8 cellular contexts compared by ENCODE assay signal in the genomic region with DNA sequence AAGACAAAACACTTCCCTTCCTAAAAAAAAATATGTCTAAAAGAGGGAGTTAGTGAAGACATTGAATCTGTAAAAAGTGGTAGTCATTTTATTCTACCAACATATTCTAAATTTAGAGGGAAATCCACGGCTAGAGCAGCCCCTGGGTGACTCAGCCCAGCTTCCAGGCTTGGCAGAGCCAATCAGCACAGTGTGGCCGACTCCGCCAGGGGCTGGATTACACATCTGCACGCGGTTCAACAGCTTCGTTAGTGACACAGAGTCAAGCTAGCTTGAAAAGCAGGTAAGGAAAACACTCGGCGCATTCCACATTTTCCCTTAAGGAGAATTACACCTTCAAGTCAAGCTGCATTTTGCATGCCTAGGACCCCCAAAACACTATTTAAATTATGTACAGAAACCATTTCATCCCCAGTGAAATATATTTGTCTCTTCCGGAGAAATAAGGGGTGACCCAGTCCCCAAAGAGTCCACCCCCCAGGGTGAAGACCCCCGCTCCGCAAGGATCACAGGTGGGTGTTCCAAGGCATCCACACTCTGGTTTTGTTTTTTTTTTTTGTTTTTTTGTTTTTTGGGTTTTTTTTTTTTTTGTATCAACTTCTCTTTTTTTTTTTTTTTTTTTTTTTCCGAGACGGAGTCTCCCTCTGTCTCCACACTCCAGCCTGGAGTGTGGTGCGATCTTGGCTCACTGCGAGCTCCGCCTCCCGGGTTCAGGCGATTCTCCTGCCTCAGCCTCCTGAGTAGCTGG. TPM values are rescaled to one million over a fixed set of nuclear protein-coding genes. Genes with fewer than 3 reads are reported as not detected.
A peak's percentile ranks its signal among the peaks of the same experiment; 100 is the strongest.
DNase-seq lines count a peak whose midpoint lies in the region; ATAC-seq and TF ChIP-seq lines count a peak whose summit lies in the region.

No MANE protein-coding gene starts in this region.

- in situ Hi-C loops in KBM-7 (cut with MboI; ENCODE audit: low pct_unique_long_range_greater_than_20kb, low sequenced_read_pairs) = no loop called here

- no peaks in the 10 kb centered on the region for H3K27me3 Mint-ChIP-seq in CD4-positive, alpha-beta T cell
- H3K27me3 Mint-ChIP-seq in naive thymus-derived CD4-positive, alpha-beta T cell = peaks cover 0 to 16% (median 0%) of the 10 kb centered on the region in 5 donors
- peaks cover 17% of the 10 kb centered on the region for H3K27me3 Mint-ChIP-seq in activated T-helper 2 cell treated with anti-CD3 and anti-CD28 coated beads, Interferon-gamma antibody, Interleukin-2, Interleukin-4, amounts not matched to agents 10 μg/mL and 5 μg/mL and 100 μg/mL, durations not matched to agents 14 hours and 24 hours and 36 hours (ENCODE audit: low read depth)

- H3K36me3 Mint-ChIP-seq in CD4-positive, alpha-beta T cell (ENCODE audit: low read depth) = no peaks in the 10 kb centered on the region
- H3K36me3 Mint-ChIP-seq in naive thymus-derived CD4-positive, alpha-beta T cell = no peaks in the 10 kb centered on the region
- no peaks in the 10 kb centered on the region for H3K36me3 Mint-ChIP-seq in activated T-helper 2 cell treated with anti-CD3 and anti-CD28 coated beads, Interferon-gamma antibody, Interleukin-2, Interleukin-4, amounts not matched to agents 10 μg/mL and 5 μg/mL and 100 μg/mL, durations not matched to agents 14 hours and 24 hours and 36 hours (ENCODE audit: low read depth)

- no peak for TF ChIP-seq CTCF in CD4-positive, alpha-beta T cell (IDR thresholded peaks at IDR 0.05)

- H3K4me3 ChIP-seq in duodenal mucosa (ENCODE audit: low read depth in 1 of 2, low read length in 2 of 2) = peak overlapping the region; percentile 62 to 83
- H3K4me3 ChIP-seq in naive thymus-derived CD4-positive, alpha-beta T cell (ENCODE audit: low read length) = no peak overlapping the region

- H3K4me1 ChIP-seq in duodenal mucosa (ENCODE audit: control insufficient read depth in 1 of 2, insufficient read depth in 2 of 2, low read length in 2 of 2) = peaks cover 26 to 40% of the 10 kb centered on the region in 2 donors
- peaks cover 6 to 15% of the 10 kb centered on the region in 2 donors for H3K4me1 ChIP-seq in naive thymus-derived CD4-positive, alpha-beta T cell (ENCODE audit: control insufficient read depth in 2 of 2, insufficient read depth in 2 of 2, low read length in 2 of 2)

- H3K9ac ChIP-seq in duodenal mucosa (ENCODE audit: low read depth in 1 of 2, low read length in 2 of 2) = no peak overlapping the region

- no peaks in the 10 kb centered on the region for H3K9me3 ChIP-seq in CD4-positive, alpha-beta T cell (ENCODE audit: control insufficient read depth, low read length)
- no peaks in the 10 kb centered on the region for H3K9me3 ChIP-seq in duodenal mucosa (ENCODE audit: control insufficient read depth in 1 of 2, low read length in 2 of 2)
- no peaks in the 10 kb centered on the region for H3K9me3 ChIP-seq in naive thymus-derived CD4-positive, alpha-beta T cell (ENCODE audit: control insufficient read depth in 2 of 3, low read length in 3 of 3)

- no peaks in the 10 kb centered on the region for H3K36me3 ChIP-seq in duodenal mucosa (ENCODE audit: control insufficient read depth in 1 of 2, insufficient read depth in 2 of 2, low read length in 2 of 2)
- no peaks in the 10 kb centered on the region for H3K36me3 ChIP-seq in naive thymus-derived CD4-positive, alpha-beta T cell (ENCODE audit: control insufficient read depth in 2 of 3, insufficient read depth in 3 of 3, low read length in 3 of 3)

- H3K27me3 ChIP-seq in CD4-positive, alpha-beta T cell (ENCODE audit: control insufficient read depth, insufficient read depth, low read length) = no peaks in the 10 kb centered on the region
- H3K27me3 ChIP-seq in duodenal mucosa (ENCODE audit: control insufficient read depth in 1 of 2, insufficient read depth in 2 of 2, low read length in 2 of 2) = no peaks in the 10 kb centered on the region
- no peaks in the 10 kb centered on the region for H3K27me3 ChIP-seq in naive thymus-derived CD4-positive, alpha-beta T cell (ENCODE audit: control insufficient read depth in 2 of 2, insufficient read depth in 2 of 2, low read length in 2 of 2)

- no peaks in the 10 kb centered on the region for H3K9me3 Mint-ChIP-seq in CD4-positive, alpha-beta T cell
- no peaks in the 10 kb centered on the region for H3K9me3 Mint-ChIP-seq in naive thymus-derived CD4-positive, alpha-beta T cell
- no peaks in the 10 kb centered on the region for H3K9me3 Mint-ChIP-seq in activated T-helper 2 cell treated with anti-CD3 and anti-CD28 coated beads, Interferon-gamma antibody, Interleukin-2, Interleukin-4, amounts not matched to agents 10 μg/mL and 5 μg/mL and 100 μg/mL, durations not matched to agents 14 hours and 24 hours and 36 hours

- intact Hi-C loops in CD4-positive, alpha-beta T cell (cut with DNase I, micrococcal nuclease) = no loop called here
- intact Hi-C loops in naive thymus-derived CD4-positive, alpha-beta T cell (cut with micrococcal nuclease) = no loop called here
- intact Hi-C loops in activated T-helper 2 cell treated with anti-CD3 and anti-CD28 coated beads, Interferon-gamma antibody, Interleukin-2, Interleukin-4, amounts not matched to agents 10 μg/mL and 5 μg/mL and 100 μg/mL, durations not matched to agents 14 hours and 24 hours and 36 hours (cut with micrococcal nuclease) = no loop called here

- peaks cover 26% of the 10 kb centered on the region for H3K4me1 Mint-ChIP-seq in CD4-positive, alpha-beta T cell (ENCODE audit: low read depth)
- H3K4me1 Mint-ChIP-seq in naive thymus-derived CD4-positive, alpha-beta T cell = peaks cover 7 to 22% (median 16%) of the 10 kb centered on the region in 7 donors
- H3K4me1 Mint-ChIP-seq in activated T-helper 2 cell treated with anti-CD3 and anti-CD28 coated beads, Interferon-gamma antibody, Interleukin-2, Interleukin-4, amounts not matched to agents 10 μg/mL and 5 μg/mL and 100 μg/mL, durations not matched to agents 14 hours and 24 hours and 36 hours (ENCODE audit: low read depth) = peaks cover 11% of the 10 kb centered on the region

- no peak for DNase-seq in CD4-positive, alpha-beta T cell
- DNase-seq in NCI-H2171 treated with DMSO at 0.1 percent for 48 hours (lab: John Stamatoyannopoulos, UW) (peak; percentile 60), KBM-7 (no peak)
- no peak for DNase-seq in naive thymus-derived CD4-positive, alpha-beta T cell
- no peak for DNase-seq in stimulated activated naive CD4-positive, alpha-beta T cell treated with Interleukin-2 at 50 U/mL for 16 hours (lab: John Stamatoyannopoulos, UW)
- no peak for DNase-seq in activated T-helper 2 cell treated with anti-CD3 and anti-CD28 coated beads, Interferon-gamma antibody, Interleukin-2, Interleukin-4, amounts not matched to agents 10 μg/mL and 5 μg/mL and 100 μg/mL, durations not matched to agents 14 hours and 24 hours and 36 hours (ENCODE audit: low spot score)
- DNase-seq in activated CD4-positive, alpha-beta T cell treated with anti-CD3 and anti-CD28 coated beads, Interleukin-2, amount 50 U/mL, for 4 hours = no peak

- peak overlapping the region; percentile 20 for H3K4me3 Mint-ChIP-seq in CD4-positive, alpha-beta T cell
- peak overlapping the region in 8 of 10 donors; percentile 7 to 93 (median 88) for H3K4me3 Mint-ChIP-seq in naive thymus-derived CD4-positive, alpha-beta T cell
- no peak overlapping the region for H3K4me3 Mint-ChIP-seq in activated T-helper 2 cell treated with anti-CD3 and anti-CD28 coated beads, Interferon-gamma antibody, Interleukin-2, Interleukin-4, amounts not matched to agents 10 μg/mL and 5 μg/mL and 100 μg/mL, durations not matched to agents 14 hours and 24 hours and 36 hours (ENCODE audit: low read depth)

- CTCF ChIA-PET in CD4-positive, alpha-beta T cell (lab: Charles Lee) = interaction anchor here (1.2 kb wide), 1 partner anchor 9 kb away, joined by 4 read pairs; no protein-coding TSS in a partner anchor
- CTCF ChIA-PET in naive thymus-derived CD4-positive, alpha-beta T cell (lab: Charles Lee) = no interaction called here

- no peak for ATAC-seq in CD4-positive, alpha-beta T cell (ENCODE audit: poor library complexity)
- ATAC-seq in naive thymus-derived CD4-positive, alpha-beta T cell = no peak

- peak overlapping the region; percentile 97 for H3K27ac Mint-ChIP-seq in CD4-positive, alpha-beta T cell
- H3K27ac Mint-ChIP-seq in naive thymus-derived CD4-positive, alpha-beta T cell = peak overlapping the region in 6 of 9 donors; percentile 8 to 98 (median 94)
- no peak overlapping the region for H3K27ac Mint-ChIP-seq in activated T-helper 2 cell treated with anti-CD3 and anti-CD28 coated beads, Interferon-gamma antibody, Interleukin-2, Interleukin-4, amounts not matched to agents 10 μg/mL and 5 μg/mL and 100 μg/mL, durations not matched to agents 14 hours and 24 hours and 36 hours

- POLR2A ChIA-PET in CD4-positive, alpha-beta T cell (lab: Charles Lee) = interaction anchor here (1.0 to 3.4 kb wide), 3 partner anchors 31 to 104 kb away, joined by 3 to 54 read pairs (median 5); a partner anchor contains a TSS
- POLR2A ChIA-PET in naive thymus-derived CD4-positive, alpha-beta T cell (lab: Charles Lee) = interaction anchor here (0.5 to 3.1 kb wide), 5 partner anchors 32 to 853 kb away, joined by 3 to 21 read pairs (median 7); a partner anchor contains a TSS

- H3K27ac ChIP-seq in CD4-positive, alpha-beta T cell (ENCODE audit: low read depth, low read length) = no peak overlapping the region
- H3K27ac ChIP-seq in duodenal mucosa (ENCODE audit: low read depth, low read length) = peak overlapping the region; percentile 94
- peak overlapping the region; percentile 70 for H3K27ac ChIP-seq in naive thymus-derived CD4-positive, alpha-beta T cell (ENCODE audit: low read depth, low read length)

RNA-seq across cellular contexts. Expression of a gene that starts 58.4 kb away (rescaled TPM):
- 100 to 1,000 TPM; 120 to 125 TPM for total RNA-seq in CD4-positive, alpha-beta T cell
- total RNA-seq in naive thymus-derived CD4-positive, alpha-beta T cell = 100 to 1,000 TPM in 4 of 5 experiments, 10 to 100 TPM in 1; 88.8 to 164 (median 141) TPM
- polyA plus RNA-seq in naive thymus-derived CD4-positive, alpha-beta T cell = 10 to 100 TPM; 17.5 to 21.0 TPM
- total RNA-seq in activated T-helper 2 cell treated with anti-CD3 and anti-CD28 coated beads, Interferon-gamma antibody, Interleukin-2, Interleukin-4, amounts not matched to agents 10 μg/mL and 5 μg/mL and 100 μg/mL, durations not matched to agents 14 hours and 24 hours and 36 hours = 65.6 and 66.3 TPM in 2 replicates
